ENCODE assay signal across 29 cellular contexts in genomic region chr13:56902276-56902675, GRCh38.
"Had no signal": no experiment of that assay in that cellular context is flagged by ENCODE, and none has a peak within 500 bp of the region (broad histone marks: within the 10 kb centered on the region; RNA-seq: fewer than 3 reads in every experiment).

No MANE protein-coding gene starts in this region.

- FAIRE-seq: urothelium cell line had no signal

- H3K27me3 ChIP-seq: stomach, suprapubic skin, testis, thyroid gland, tibial artery, tibial nerve, transverse colon, upper lobe of left lung, upper lobe of right lung, uterus, vagina had no signal

- H3K4me3 ChIP-seq: stomach, suprapubic skin, testis, thoracic aorta, thyroid gland, tibial artery, tibial nerve, transverse colon, upper lobe of left lung, upper lobe of right lung, uterus, vagina had no signal

- DNase-seq: stimulated activated CD4-positive, alpha-beta T cell treated with anti-CD3 and anti-CD28 coated beads, Interleukin-2, amount 100 ng/mL, for 48 hours; stimulated activated CD4-positive, alpha-beta T cell treated with anti-CD3 and anti-CD28 coated beads, Interleukin-4, amount 100 ng/mL, for 1 hour; stimulated activated CD4-positive, alpha-beta T cell treated with anti-CD3 and anti-CD28 coated beads, Interleukin-4, amount 100 ng/mL, for 24 hours; stimulated activated CD4-positive, alpha-beta T cell treated with anti-CD3 and anti-CD28 coated beads, Interleukin-4, amount 100 ng/mL, for 4 hours; stimulated activated CD8-positive, alpha-beta memory T cell treated with anti-CD3 and anti-CD28 coated beads, Interleukin-4, amount 100 ng/mL, for 48 hours; stimulated activated naive B cell treated with anti-CD40 and anti-IgM and Interleukin-4, amounts not matched to agents 10 μg/mL and 1 μg/mL and 100 μg/mL, for 72 hours; stimulated activated naive CD4-positive, alpha-beta T cell; stimulated activated naive CD4-positive, alpha-beta T cell treated with Interleukin-2 at 50 U/mL for 16 hours; stimulated activated naive CD8-positive, alpha-beta T cell treated with anti-CD3 and anti-CD28 coated beads, Interleukin-15, amount 100 ng/mL, for 72 hours; stimulated activated naive CD8-positive, alpha-beta T cell treated with anti-CD3 and anti-CD28 coated beads, Interleukin-15, Interleukin-2, amounts not matched to agents 100 U/mL and 50 U/mL, for 24 hours; stomach; substantia nigra; thyroid gland; tibial artery; transverse colon; trophoblast cell; upper lobe of right lung; uterus had no signal

- H3K36me3 Mint-ChIP-seq: stimulated activated effector memory CD8-positive, alpha-beta T cell treated with anti-CD3 and anti-CD28 coated beads, Interleukin-12 subunit alpha, Interleukin-12 subunit beta, amount 100 ng/mL, for 72 hours; stimulated activated memory B cell treated with anti-CD40 and anti-IgM and Interleukin-4, amounts not matched to agents 10 μg/mL and 1 μg/mL and 100 μg/mL, for 72 hours; stimulated activated naive B cell treated with anti-CD40 and anti-IgM and Interleukin-4, amounts not matched to agents 10 μg/mL and 1 μg/mL and 100 μg/mL, for 72 hours; type B pancreatic cell had no signal

- H3K9me3 Mint-ChIP-seq: stimulated activated effector memory CD8-positive, alpha-beta T cell treated with anti-CD3 and anti-CD28 coated beads, Interleukin-12 subunit alpha, Interleukin-12 subunit beta, amount 100 ng/mL, for 72 hours; stimulated activated naive CD8-positive, alpha-beta T cell treated with anti-CD3 and anti-CD28 coated beads, Interleukin-15, amount 100 ng/mL, for 72 hours; stimulated activated naive CD8-positive, alpha-beta T cell treated with anti-CD3 and anti-CD28 coated beads, Interleukin-15, Interleukin-2, amounts not matched to agents 100 ng/mL and 50 ng/mL, for 24 hours; type B pancreatic cell had no signal

- H3K4me3 Mint-ChIP-seq: stimulated activated effector memory CD8-positive, alpha-beta T cell treated with anti-CD3 and anti-CD28 coated beads, Interleukin-12 subunit alpha, Interleukin-12 subunit beta, amount 100 ng/mL, for 72 hours; stimulated activated memory B cell treated with anti-CD40 and anti-IgM and Interleukin-4, amounts not matched to agents 10 μg/mL and 1 μg/mL and 100 μg/mL, for 72 hours; stimulated activated naive B cell treated with anti-CD40 and anti-IgM and Interleukin-4, amounts not matched to agents 10 μg/mL and 1 μg/mL and 100 μg/mL, for 72 hours; stimulated activated naive CD8-positive, alpha-beta T cell treated with anti-CD3 and anti-CD28 coated beads, Interleukin-15, amount 100 ng/mL, for 72 hours; stimulated activated naive CD8-positive, alpha-beta T cell treated with anti-CD3 and anti-CD28 coated beads, Interleukin-15, Interleukin-2, amounts not matched to agents 100 ng/mL and 50 ng/mL, for 24 hours; type B pancreatic cell had no signal

- H3K36me3 ChIP-seq: stomach, suprapubic skin, thoracic aorta, thyroid gland, tibial artery, tibial nerve, transverse colon, upper lobe of left lung, upper lobe of right lung, uterus, vagina had no signal

- H3K9me3 ChIP-seq: suprapubic skin, testis, thoracic aorta, thyroid gland, tibial artery, tibial nerve, transverse colon, upper lobe of right lung, uterus, vagina had no signal

- H3K27me3 Mint-ChIP-seq: stimulated activated memory B cell treated with anti-CD40 and anti-IgM and Interleukin-4, amounts not matched to agents 10 μg/mL and 1 μg/mL and 100 μg/mL, for 72 hours; stimulated activated naive B cell treated with anti-CD40 and anti-IgM and Interleukin-4, amounts not matched to agents 10 μg/mL and 1 μg/mL and 100 μg/mL, for 72 hours; stimulated activated naive CD8-positive, alpha-beta T cell treated with anti-CD3 and anti-CD28 coated beads, Interleukin-15, amount 100 ng/mL, for 72 hours; stimulated activated naive CD8-positive, alpha-beta T cell treated with anti-CD3 and anti-CD28 coated beads, Interleukin-15, Interleukin-2, amounts not matched to agents 100 ng/mL and 50 ng/mL, for 24 hours; type B pancreatic cell had no signal

- H3K4me1 Mint-ChIP-seq: stimulated activated effector memory CD8-positive, alpha-beta T cell treated with anti-CD3 and anti-CD28 coated beads, Interleukin-12 subunit alpha, Interleukin-12 subunit beta, amount 100 ng/mL, for 72 hours; stimulated activated memory B cell treated with anti-CD40 and anti-IgM and Interleukin-4, amounts not matched to agents 10 μg/mL and 1 μg/mL and 100 μg/mL, for 72 hours; stimulated activated naive B cell treated with anti-CD40 and anti-IgM and Interleukin-4, amounts not matched to agents 10 μg/mL and 1 μg/mL and 100 μg/mL, for 72 hours; stimulated activated naive CD8-positive, alpha-beta T cell treated with anti-CD3 and anti-CD28 coated beads, Interleukin-15, amount 100 ng/mL, for 72 hours had no signal

- H3K4me1 ChIP-seq: stomach, suprapubic skin, testis, thyroid gland, tibial artery, tibial nerve, transverse colon, upper lobe of left lung, upper lobe of right lung, uterus, vagina had no signal

- H3K27ac Mint-ChIP-seq: stimulated activated effector memory CD8-positive, alpha-beta T cell treated with anti-CD3 and anti-CD28 coated beads, Interleukin-12 subunit alpha, Interleukin-12 subunit beta, amount 100 ng/mL, for 72 hours; stimulated activated memory B cell treated with anti-CD40 and anti-IgM and Interleukin-4, amounts not matched to agents 10 μg/mL and 1 μg/mL and 100 μg/mL, for 72 hours; stimulated activated naive B cell treated with anti-CD40 and anti-IgM and Interleukin-4, amounts not matched to agents 10 μg/mL and 1 μg/mL and 100 μg/mL, for 72 hours; stimulated activated naive CD8-positive, alpha-beta T cell treated with anti-CD3 and anti-CD28 coated beads, Interleukin-15, amount 100 ng/mL, for 72 hours; stimulated activated naive CD8-positive, alpha-beta T cell treated with anti-CD3 and anti-CD28 coated beads, Interleukin-15, Interleukin-2, amounts not matched to agents 100 ng/mL and 50 ng/mL, for 24 hours; type B pancreatic cell had no signal

- H3K27ac ChIP-seq: stomach, suprapubic skin, testis, thoracic aorta, thyroid gland, tibial artery, tibial nerve, transverse colon, upper lobe of left lung, upper lobe of right lung, uterus, vagina had no signal

- ATAC-seq: stimulated activated effector memory CD8-positive, alpha-beta T cell treated with anti-CD3 and anti-CD28 coated beads, Interleukin-12 subunit alpha, Interleukin-12 subunit beta, amount 100 ng/mL, for 72 hours; stimulated activated memory B cell treated with anti-CD40 and anti-IgM and Interleukin-4, amounts not matched to agents 10 μg/mL and 1 μg/mL and 100 μg/mL, for 72 hours; stimulated activated naive B cell treated with anti-CD40 and anti-IgM and Interleukin-4, amounts not matched to agents 10 μg/mL and 1 μg/mL and 100 μg/mL, for 72 hours; stimulated activated naive CD8-positive, alpha-beta T cell treated with anti-CD3 and anti-CD28 coated beads, Interleukin-15, amount 100 ng/mL, for 72 hours; stimulated activated naive CD8-positive, alpha-beta T cell treated with anti-CD3 and anti-CD28 coated beads, Interleukin-15, Interleukin-2, amounts not matched to agents 100 U/mL and 50 U/mL, for 24 hours; upper lobe of right lung had no signal
